In genomic region chr17:67615011-67615561, GRCh38 we compare ENCODE assay signal across 14 cellular contexts.
DNase-seq lines count a peak whose midpoint lies in the region; ATAC-seq and TF ChIP-seq lines count a peak whose summit lies in the region.
"Had no signal": no experiment of that assay in that cellular context is flagged by ENCODE, and none has a peak within 500 bp of the region (broad histone marks: within the 10 kb centered on the region; RNA-seq: fewer than 3 reads in every experiment).

No MANE protein-coding gene starts in this region.

- DNase-seq in NCI-H82 (lab: John Stamatoyannopoulos, UW) (peak; percentile 73), NCI-H82 treated with DMSO at 0.1 percent for 48 hours (lab: John Stamatoyannopoulos, UW; ENCODE audit: unreplicated experiment) (no peak), WERI-Rb-1 (peak; percentile 75), fibroblast of pulmonary artery (ENCODE audit: low read depth) (peak; percentile 52), sciatic nerve (ENCODE audit: low spot score) (peak; percentile 64), smooth muscle cell (lab: John Stamatoyannopoulos, UW; ENCODE audit: unreplicated experiment) (no peak)
- no peak for DNase-seq in activated naive CD4-positive, alpha-beta T cell treated with Interleukin-2 at 50 U/mL for 16 hours
- DNase-seq: gastrocnemius medialis, H7, NCI-H1417, OCI-M1, trophoblast cell had no signal

- H3K36me3 ChIP-seq in WERI-Rb-1 (no peaks in the 10 kb centered on the region), smooth muscle cell (ENCODE audit: low read depth) (no peaks in the 10 kb centered on the region)
- H3K36me3 ChIP-seq: gastrocnemius medialis, neutrophil had no signal

- WGBS in smooth muscle cell (ENCODE audit: low lambda C conversion rate), result 87% methylated on average over 13 of the region's 13 CpGs

- intact Hi-C loops in sciatic nerve (cut with DNase I), result no loop called here

- H3K27ac ChIP-seq in WERI-Rb-1, result peak overlapping the region; percentile 51
- H3K27ac ChIP-seq in smooth muscle cell (ENCODE audit: low read depth), result no peak overlapping the region
- H3K27ac ChIP-seq: gastrocnemius medialis, neutrophil had no signal

- no peak overlapping the region for H2AFZ ChIP-seq in smooth muscle cell (ENCODE audit: low read depth)

- H3K9me3 ChIP-seq in WERI-Rb-1 (ENCODE audit: severe bottlenecking) (no peaks in the 10 kb centered on the region), smooth muscle cell (replicated peaks; ENCODE audit: low read depth) (no peaks in the 10 kb centered on the region)
- H3K9me3 ChIP-seq: gastrocnemius medialis, neutrophil had no signal

- no peaks in the 10 kb centered on the region for H3F3A ChIP-seq in smooth muscle cell (ENCODE audit: low read depth)

- no peaks in the 10 kb centered on the region for H4K20me1 ChIP-seq in smooth muscle cell (ENCODE audit: low read depth)

- no peaks in the 10 kb centered on the region for H3K27me3 ChIP-seq in WERI-Rb-1 (ENCODE audit: insufficient read depth, low read depth, severe bottlenecking)
- H3K27me3 ChIP-seq in smooth muscle cell (ENCODE audit: low read depth), result no peaks in the 10 kb centered on the region
- H3K27me3 ChIP-seq: gastrocnemius medialis, neutrophil had no signal

- no peaks in the 10 kb centered on the region for H3K4me1 ChIP-seq in smooth muscle cell (ENCODE audit: low read depth)
- H3K4me1 ChIP-seq: gastrocnemius medialis had no signal

- no peak overlapping the region for H3K4me3 ChIP-seq in WERI-Rb-1 (ENCODE audit: low read depth, low read length)
- no peak overlapping the region for H3K4me3 ChIP-seq in fibroblast of pulmonary artery (replicated peaks; ENCODE audit: low read depth, low read length)
- H3K4me3 ChIP-seq in smooth muscle cell, result no peak overlapping the region
- H3K4me3 ChIP-seq: gastrocnemius medialis had no signal

- H3K79me2 ChIP-seq in smooth muscle cell (ENCODE audit: low read depth), result no peaks in the 10 kb centered on the region

- no peak overlapping the region for H3K4me2 ChIP-seq in smooth muscle cell

- TF ChIP-seq CTCF in WERI-Rb-1 (IDR thresholded peaks at IDR 0.05; ENCODE audit: low read depth, low read length) (no peak), fibroblast of pulmonary artery (IDR thresholded peaks at IDR 0.05; ENCODE audit: low read length, missing control alignments) (no peak), smooth muscle cell (IDR thresholded peaks at IDR 0.05; ENCODE audit: borderline replicate concordance, insufficient read depth, poor library complexity, severe bottlenecking) (no peak)

- no peak overlapping the region for H3K9ac ChIP-seq in smooth muscle cell (ENCODE audit: low read depth)

- ATAC-seq in sciatic nerve, result peak; percentile 89
- no peak for ATAC-seq in GM18867 (IDR thresholded peaks at IDR 0.05; ENCODE audit: unreplicated experiment)
- ATAC-seq: gastrocnemius medialis had no signal

Comparison
In these comparisons a context has a peak if more than half of its experiments do, and no peak if none do; other contexts are left out.
1. DNase-seq: peak in NCI-H82 (single experiment), WERI-Rb-1 (single experiment), fibroblast of pulmonary artery (single experiment) and sciatic nerve (single experiment); none in NCI-H82 treated with DMSO at 0.1 percent for 48 hours (single experiment), activated naive CD4-positive, alpha-beta T cell treated with Interleukin-2 at 50 U/mL for 16 hours (single experiment) and smooth muscle cell (single experiment).